ENCODE assay signal across 20 cellular contexts in the genomic region with DNA sequence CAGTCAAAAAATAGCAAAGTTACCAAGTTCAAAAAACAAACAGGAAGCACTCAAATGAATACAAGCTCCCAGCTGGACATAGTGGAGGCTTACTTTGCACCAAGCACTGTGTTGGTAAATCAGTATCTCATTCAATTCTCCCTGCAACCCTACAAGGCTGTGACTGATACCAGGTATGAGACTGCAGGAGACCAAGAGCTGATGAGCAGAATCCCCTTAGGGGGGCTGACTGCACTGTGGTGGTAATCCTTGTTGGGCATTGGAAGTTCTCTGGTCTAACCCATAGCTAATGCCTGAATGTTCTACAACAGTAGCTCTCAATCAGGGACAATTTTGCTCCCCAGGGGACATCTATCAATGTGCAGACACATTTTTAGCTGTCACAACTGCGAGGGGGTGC. TPM values are rescaled to one million over a fixed set of nuclear protein-coding genes. Genes with fewer than 3 reads are reported as not detected.
"Had no signal": no experiment of that assay in that cellular context is flagged by ENCODE, and none has a peak within 500 bp of the region (broad histone marks: within the 10 kb centered on the region; RNA-seq: fewer than 3 reads in every experiment).

No MANE protein-coding gene starts in this region.

- H3K4me3 ChIP-seq: adrenal gland, SJCRH30 had no signal

- H3K9me3 ChIP-seq: adrenal gland, SJCRH30 had no signal

- H3K27ac ChIP-seq: adrenal gland, SJCRH30 had no signal

- H3K4me1 ChIP-seq: SJCRH30 had no signal

- DNase-seq: activated CD4-positive, alpha-beta T cell treated with anti-CD3 and anti-CD28 coated beads for 48 hours; activated CD4-positive, alpha-beta T cell treated with anti-CD3 and anti-CD28 coated beads, Interleukin-2, amount 50 U/mL, for 4 hours; activated CD4-positive, CD25-positive, alpha-beta regulatory T cell treated with anti-CD3 and anti-CD28 coated beads, Interleukin-2, amount 50 U/mL, for 72 hours; activated CD8-positive, alpha-beta memory T cell treated with anti-CD3 and anti-CD28 coated beads, Interleukin-2, amount 50 U/mL, for 48 hours; activated CD8-positive, alpha-beta T cell treated with anti-CD3 and anti-CD28 coated beads, Interleukin-2, amount 10 ng/mL, durations not matched to agents 7 days and 5 days; activated naive CD4-positive, alpha-beta T cell treated with anti-CD3 and anti-CD28 coated beads, Interleukin-2, amount 50 U/mL, for 16 hours; activated naive CD8-positive, alpha-beta T cell treated with anti-CD3 and anti-CD28 coated beads, Interleukin-2, amount 10 ng/mL, durations not matched to agents 7 days and 5 days; activated T-cell treated with anti-CD3 and anti-CD28 coated beads, Interleukin-2, amount 50 U/mL, for 1 hour; adrenal gland; anterior cingulate cortex; KG1; NCI-H1048; NCI-H1694; NCI-H2029 treated with DMSO at 0.1 percent for 48 hours; NCI-H345; NCI-H526 treated with DMSO at 0.1 percent for 48 hours; NCI-H82; SJCRH30 had no signal

- ATAC-seq: activated CD8-positive, alpha-beta T cell treated with anti-CD3 and anti-CD28 coated beads, Interleukin-2, amount 10 ng/mL, durations not matched to agents 7 days and 5 days; WTC11 had no signal

- H3K27me3 ChIP-seq: adrenal gland, SJCRH30 had no signal

- H3K36me3 ChIP-seq: adrenal gland, SJCRH30 had no signal

RNA-seq across cellular contexts. Expression of a gene that starts 26.0 kb away (rescaled TPM):
- total RNA-seq: activated naive CD8-positive, alpha-beta T cell treated with anti-CD3 and anti-CD28 coated beads, Interleukin-2, amount 10 ng/mL, durations not matched to agents 7 days and 5 days; OCI-LY7 had no signal
